In genomic region chr9:91817493-91818225, GRCh38 we compare ENCODE assay signal across 7 cellular contexts.
DNase-seq lines count a peak whose midpoint lies in the region; ATAC-seq lines count a peak whose summit lies in the region.

No MANE protein-coding gene starts in this region.

- no peaks in the 10 kb centered on the region for H3K36me3 ChIP-seq in thymus (ENCODE audit: control insufficient read depth, insufficient read depth)

- WGBS in thymus: 69% methylated on average over 20 of the region's 20 CpGs

- ATAC-seq in activated CD8-positive, alpha-beta T cell treated with anti-CD3 and anti-CD28 coated beads, Interleukin-2, amount 10 ng/mL, durations not matched to agents 7 days and 5 days: no peak

- H3K27ac ChIP-seq in thymus (ENCODE audit: low read depth): peak overlapping the region; percentile 62

- POLR2A ChIA-PET in activated CD8-positive, alpha-beta T cell treated with anti-CD3 and anti-CD28 coated beads, Interleukin-2, amount 10 ng/mL, durations not matched to agents 7 days and 5 days (lab: Charles Lee): no interaction called here

- H3K36me3 Mint-ChIP-seq in activated CD8-positive, alpha-beta T cell treated with anti-CD3 and anti-CD28 coated beads, Interleukin-2, amount 10 ng/mL, durations not matched to agents 7 days and 5 days (ENCODE audit: low read depth): no peaks in the 10 kb centered on the region

- H3K27me3 Mint-ChIP-seq in activated CD8-positive, alpha-beta T cell treated with anti-CD3 and anti-CD28 coated beads, Interleukin-2, amount 10 ng/mL, durations not matched to agents 7 days and 5 days (ENCODE audit: low read depth): peaks cover 9% of the 10 kb centered on the region

- no peaks in the 10 kb centered on the region for H3K9me3 ChIP-seq in thymus (ENCODE audit: control insufficient read depth)

- H3K4me3 Mint-ChIP-seq in activated CD8-positive, alpha-beta T cell treated with anti-CD3 and anti-CD28 coated beads, Interleukin-2, amount 10 ng/mL, durations not matched to agents 7 days and 5 days: no peak overlapping the region

- no peaks in the 10 kb centered on the region for H3K27me3 ChIP-seq in thymus (ENCODE audit: control insufficient read depth, insufficient read depth)

- H3K4me1 Mint-ChIP-seq in activated CD8-positive, alpha-beta T cell treated with anti-CD3 and anti-CD28 coated beads, Interleukin-2, amount 10 ng/mL, durations not matched to agents 7 days and 5 days (ENCODE audit: low read depth): no peaks in the 10 kb centered on the region

- DNase-seq in M059J (ENCODE audit: low read depth) (peak; percentile 63), dedifferentiated amniotic fluid mesenchymal stem cell (ENCODE audit: extremely low spot score) (peak; percentile 84), mesenteric fat pad (ENCODE audit: low spot score) (peak; percentile 69), NK-92 (lab: John Stamatoyannopoulos, UW; ENCODE audit: unreplicated experiment) (no peak), cortex of kidney (lab: John Stamatoyannopoulos, UW) (no peak)
- DNase-seq in activated CD8-positive, alpha-beta T cell treated with anti-CD3 and anti-CD28 coated beads, Interleukin-2, amount 10 ng/mL, durations not matched to agents 7 days and 5 days: no peak

- no peak overlapping the region for H3K4me3 ChIP-seq in thymus (ENCODE audit: low read length)

- no peaks in the 10 kb centered on the region for H3K4me1 ChIP-seq in thymus (ENCODE audit: control insufficient read depth, insufficient read depth, low read length)

- CTCF ChIA-PET in activated CD8-positive, alpha-beta T cell treated with anti-CD3 and anti-CD28 coated beads, Interleukin-2, amount 10 ng/mL, durations not matched to agents 7 days and 5 days (lab: Charles Lee): no interaction called here

- no peaks in the 10 kb centered on the region for H3K9me3 Mint-ChIP-seq in activated CD8-positive, alpha-beta T cell treated with anti-CD3 and anti-CD28 coated beads, Interleukin-2, amount 10 ng/mL, durations not matched to agents 7 days and 5 days (ENCODE audit: insufficient read depth)

- H3K27ac Mint-ChIP-seq in activated CD8-positive, alpha-beta T cell treated with anti-CD3 and anti-CD28 coated beads, Interleukin-2, amount 10 ng/mL, durations not matched to agents 7 days and 5 days: no peak overlapping the region

Comparison
In these comparisons a context has a peak if more than half of its experiments do, and no peak if none do; other contexts are left out.
1. DNase-seq: peak in M059J (single experiment), dedifferentiated amniotic fluid mesenchymal stem cell (single experiment) and mesenteric fat pad (single experiment); none in NK-92 (single experiment), activated CD8-positive, alpha-beta T cell treated with anti-CD3 and anti-CD28 coated beads, Interleukin-2, amount 10 ng/mL, durations not matched to agents 7 days and 5 days (single experiment) and cortex of kidney (single experiment).